13 cellular contexts compared by ENCODE assay signal in genomic region chr7:84701524-84702306, GRCh38.
DNase-seq lines count a peak whose midpoint lies in the region; ATAC-seq and TF ChIP-seq lines count a peak whose summit lies in the region.
"Had no signal": no experiment of that assay in that cellular context is flagged by ENCODE, and none has a peak within 500 bp of the region (broad histone marks: within the 10 kb centered on the region; RNA-seq: fewer than 3 reads in every experiment).

No MANE protein-coding gene starts in this region.

- H3K27ac ChIP-seq in colonic mucosa, result no peak overlapping the region
- H3K27ac ChIP-seq in testis, result no peak overlapping the region
- no peak overlapping the region for H3K27ac ChIP-seq in CD4-positive, alpha-beta T cell (ENCODE audit: low read depth, low read length)
- H3K27ac ChIP-seq: WERI-Rb-1 had no signal

- H3K4me1 ChIP-seq in colonic mucosa (no peaks in the 10 kb centered on the region), testis (no peaks in the 10 kb centered on the region)

- CTCF ChIA-PET in CD4-positive, alpha-beta T cell (lab: Charles Lee), result no interaction called here

- H3K27me3 ChIP-seq in colonic mucosa (no peaks in the 10 kb centered on the region), testis (no peaks in the 10 kb centered on the region)
- H3K27me3 ChIP-seq in CD4-positive, alpha-beta T cell (ENCODE audit: control insufficient read depth, insufficient read depth, low read length), result no peaks in the 10 kb centered on the region

- H3K4me3 ChIP-seq in colonic mucosa (no peak overlapping the region), testis (no peak overlapping the region)

- TF ChIP-seq POLR2A in testis (IDR thresholded peaks at IDR 0.05), result no peak

- no peaks in the 10 kb centered on the region for H3K27me3 Mint-ChIP-seq in CD4-positive, alpha-beta T cell

- DNase-seq in DMS53 treated with DMSO at 0.1 percent for 48 hours (lab: John Stamatoyannopoulos, UW; ENCODE audit: unreplicated experiment) (peak; percentile 94), MV-4-11 (lab: John Stamatoyannopoulos, UW) (peak; percentile 0), colonic mucosa (peak; percentile 28), mucosa of gallbladder (ENCODE audit: low spot score) (peak; percentile 84), testis (no peak), KG1 (lab: John Stamatoyannopoulos, UW) (no peak)
- DNase-seq in CD4-positive, alpha-beta T cell, result no peak
- DNase-seq: amygdala, GOT3, left cardiac atrium, NCI-H1105, WERI-Rb-1 had no signal

- 83 to 84% methylated on average over 7 of the region's 7 CpGs for WGBS in testis, 2 donors

- intact Hi-C loops in colonic mucosa (cut with DNase I), result no loop called here
- intact Hi-C loops in testis (cut with DNase I; ENCODE audit: low total_unique reads), result no loop called here
- intact Hi-C loops in CD4-positive, alpha-beta T cell (cut with DNase I, micrococcal nuclease), result no loop called here

- H3K9me3 ChIP-seq in colonic mucosa (no peaks in the 10 kb centered on the region), testis (no peaks in the 10 kb centered on the region)
- no peaks in the 10 kb centered on the region for H3K9me3 ChIP-seq in CD4-positive, alpha-beta T cell (ENCODE audit: control insufficient read depth, low read length)

- H3K36me3 Mint-ChIP-seq in CD4-positive, alpha-beta T cell (ENCODE audit: low read depth), result no peaks in the 10 kb centered on the region

- H3K9ac ChIP-seq in colonic mucosa (ENCODE audit: low read depth in 2 of 2, low read length in 2 of 2), result no peak overlapping the region

- H3K36me3 ChIP-seq in colonic mucosa, result no peaks in the 10 kb centered on the region
- no peaks in the 10 kb centered on the region for H3K36me3 ChIP-seq in testis (ENCODE audit: low read depth, missing control alignments)
- H3K36me3 ChIP-seq: WERI-Rb-1 had no signal

- no peak overlapping the region for H3K4me3 Mint-ChIP-seq in CD4-positive, alpha-beta T cell

- H3K9me3 Mint-ChIP-seq in CD4-positive, alpha-beta T cell, result no peaks in the 10 kb centered on the region

- TF ChIP-seq CTCF in colonic mucosa (IDR thresholded peaks at IDR 0.05) (no peak), testis (IDR thresholded peaks at IDR 0.05) (no peak)
- no peak for TF ChIP-seq CTCF in CD4-positive, alpha-beta T cell (IDR thresholded peaks at IDR 0.05)

- POLR2A ChIA-PET in CD4-positive, alpha-beta T cell (lab: Charles Lee), result no interaction called here

- H3K4me1 Mint-ChIP-seq in CD4-positive, alpha-beta T cell (ENCODE audit: low read depth), result no peaks in the 10 kb centered on the region

- no peak overlapping the region for H3K27ac Mint-ChIP-seq in CD4-positive, alpha-beta T cell

- ATAC-seq in CD4-positive, alpha-beta T cell (ENCODE audit: poor library complexity), result no peak
- ATAC-seq in HG03039 (IDR thresholded peaks at IDR 0.05; ENCODE audit: unreplicated experiment), result no peak

Comparison
In these comparisons a context has a peak if more than half of its experiments do, and no peak if none do; other contexts are left out.
1. DNase-seq: peak in DMS53 treated with DMSO at 0.1 percent for 48 hours (single experiment), MV-4-11 (single experiment), colonic mucosa (single experiment) and mucosa of gallbladder (single experiment); none in testis (single experiment), CD4-positive, alpha-beta T cell (0 of 10) and KG1 (single experiment).